Comparison of ENCODE assay signal across 22 cellular contexts in genomic region chr12:65720136-65720535, GRCh38.
DNase-seq lines count a peak whose midpoint lies in the region; ATAC-seq and TF ChIP-seq lines count a peak whose summit lies in the region.
"Had no signal": no experiment of that assay in that cellular context is flagged by ENCODE, and none has a peak within 500 bp of the region (broad histone marks: within the 10 kb centered on the region; RNA-seq: fewer than 3 reads in every experiment).

No MANE protein-coding gene starts in this region.

- H3K36me3 ChIP-seq in endodermal cell (ENCODE audit: control insufficient read depth, insufficient read depth, low read length), result no peaks in the 10 kb centered on the region
- no peaks in the 10 kb centered on the region for H3K36me3 ChIP-seq in CD8-positive, alpha-beta T cell (ENCODE audit: insufficient read depth, low read length)
- H3K36me3 ChIP-seq: pancreas, vagina had no signal

- no peak overlapping the region for H3K27ac ChIP-seq in endodermal cell (ENCODE audit: low read depth, low read length)
- no peak overlapping the region for H3K27ac ChIP-seq in CD8-positive, alpha-beta T cell (ENCODE audit: low read depth, low read length)
- H3K27ac ChIP-seq: pancreas, vagina had no signal

- peaks cover 72% of the 10 kb centered on the region for H3K27me3 Mint-ChIP-seq in endodermal cell (ENCODE audit: insufficient read depth)
- peaks cover 10% of the 10 kb centered on the region for H3K27me3 Mint-ChIP-seq in CD8-positive, alpha-beta T cell (ENCODE audit: low read depth)

- peaks cover 4% of the 10 kb centered on the region for H3K9me3 Mint-ChIP-seq in endodermal cell
- H3K9me3 Mint-ChIP-seq in CD8-positive, alpha-beta T cell, result no peaks in the 10 kb centered on the region
- H3K9me3 Mint-ChIP-seq: stimulated activated naive CD8-positive, alpha-beta T cell treated with anti-CD3 and anti-CD28 coated beads, Interleukin-15, amount 100 ng/mL, for 72 hours had no signal

- no peaks in the 10 kb centered on the region for H3K9me3 ChIP-seq in endodermal cell (ENCODE audit: control insufficient read depth, low read length)
- no peaks in the 10 kb centered on the region for H3K9me3 ChIP-seq in CD8-positive, alpha-beta T cell (ENCODE audit: low read length)
- H3K9me3 ChIP-seq: mucosa of descending colon, pancreas, vagina had no signal

- no peak for ATAC-seq in GM19455 (IDR thresholded peaks at IDR 0.05; ENCODE audit: unreplicated experiment)
- no peak for ATAC-seq in CD8-positive, alpha-beta T cell
- ATAC-seq: K562; mucosa of descending colon; pancreas; stimulated activated naive CD8-positive, alpha-beta T cell treated with anti-CD3 and anti-CD28 coated beads, Interleukin-15, amount 100 ng/mL, for 72 hours had no signal

- H3K27me3 ChIP-seq in endodermal cell (ENCODE audit: control insufficient read depth, insufficient read depth, low read length, poor library complexity, severe bottlenecking), result peaks cover 60% of the 10 kb centered on the region
- no peaks in the 10 kb centered on the region for H3K27me3 ChIP-seq in CD8-positive, alpha-beta T cell (ENCODE audit: insufficient read depth, low read length)
- H3K27me3 ChIP-seq: vagina had no signal

- DNase-seq in EL, result peak; percentile 94
- peak; percentile 94 for DNase-seq in RKO (ENCODE audit: low spot score)
- peak; percentile 43 for DNase-seq in endodermal cell
- peak; percentile 84 for DNase-seq in non-pigmented ciliary epithelial cell (ENCODE audit: low read depth)
- DNase-seq in SKM-1 treated with dmso at 0.1 percent for 144 hours (lab: John Stamatoyannopoulos, UW; ENCODE audit: unreplicated experiment), result no peak
- DNase-seq in HuH-7.5 (ENCODE audit: low spot score), result no peak
- no peak for DNase-seq in CD8-positive, alpha-beta T cell
- DNase-seq: activated effector memory CD4-positive, alpha-beta T cell treated with anti-CD3 and anti-CD28 coated beads, Interleukin-2, amount 50 U/mL, for 16 hours; C1 segment of cervical spinal cord; DMS79 treated with DMSO at 0.1 percent for 48 hours; effector CD4-positive, alpha-beta T cell; H7; head of caudate nucleus; kidney; mucosa of descending colon; NCI-H1436; NCI-H446; pancreas; stimulated activated naive CD8-positive, alpha-beta T cell treated with anti-CD3 and anti-CD28 coated beads, Interleukin-15, amount 100 ng/mL, for 72 hours had no signal

- H3K27ac Mint-ChIP-seq in endodermal cell, result no peak overlapping the region
- H3K27ac Mint-ChIP-seq in CD8-positive, alpha-beta T cell, result no peak overlapping the region
- H3K27ac Mint-ChIP-seq: stimulated activated naive CD8-positive, alpha-beta T cell treated with anti-CD3 and anti-CD28 coated beads, Interleukin-15, amount 100 ng/mL, for 72 hours had no signal

- no peak overlapping the region for H3K4me3 Mint-ChIP-seq in endodermal cell
- no peak overlapping the region for H3K4me3 Mint-ChIP-seq in CD8-positive, alpha-beta T cell
- H3K4me3 Mint-ChIP-seq: stimulated activated naive CD8-positive, alpha-beta T cell treated with anti-CD3 and anti-CD28 coated beads, Interleukin-15, amount 100 ng/mL, for 72 hours had no signal

- no peaks in the 10 kb centered on the region for H3K36me3 Mint-ChIP-seq in endodermal cell (ENCODE audit: low read depth)
- H3K36me3 Mint-ChIP-seq in CD8-positive, alpha-beta T cell, result no peaks in the 10 kb centered on the region

- no peak for TF ChIP-seq CTCF in endodermal cell (conservative IDR thresholded peaks at IDR 0.05)
- no peak for TF ChIP-seq CTCF in CD8-positive, alpha-beta T cell (IDR thresholded peaks at IDR 0.05)

- no peak overlapping the region for H3K9ac ChIP-seq in endodermal cell (ENCODE audit: extremely low read depth, low read length, poor library complexity, severe bottlenecking)

- POLR2A ChIA-PET in CD8-positive, alpha-beta T cell (lab: Charles Lee), result no interaction called here

- CTCF ChIA-PET in CD8-positive, alpha-beta T cell (lab: Charles Lee), result no interaction called here

- no peak overlapping the region for H3K4me3 ChIP-seq in endodermal cell (ENCODE audit: low read length)
- H3K4me3 ChIP-seq in CD8-positive, alpha-beta T cell (ENCODE audit: low read depth, low read length), result no peak overlapping the region
- H3K4me3 ChIP-seq: K562, mucosa of descending colon, pancreas, vagina had no signal

- intact Hi-C loops in CD8-positive, alpha-beta T cell (cut with DNase I, micrococcal nuclease), result no loop called here

- H3K4me1 ChIP-seq in endodermal cell (ENCODE audit: control insufficient read depth, insufficient read depth, low read length), result peaks cover 3% of the 10 kb centered on the region
- H3K4me1 ChIP-seq in CD8-positive, alpha-beta T cell (ENCODE audit: insufficient read depth, low read length), result no peaks in the 10 kb centered on the region
- H3K4me1 ChIP-seq: pancreas, vagina had no signal

- WGBS in endodermal cell (ENCODE audit: insufficient coverage in 1 of 2, insufficient read length in 1 of 2), 2 experiments, result 89 to 91% methylated on average over 7 to 10 of the region's 10 CpGs

- H3K4me1 Mint-ChIP-seq in endodermal cell, result peaks cover 37% of the 10 kb centered on the region
- H3K4me1 Mint-ChIP-seq in CD8-positive, alpha-beta T cell (ENCODE audit: low read depth), result no peaks in the 10 kb centered on the region
- H3K4me1 Mint-ChIP-seq: stimulated activated naive CD8-positive, alpha-beta T cell treated with anti-CD3 and anti-CD28 coated beads, Interleukin-15, amount 100 ng/mL, for 72 hours had no signal

Comparison
In these comparisons a context has a peak if more than half of its experiments do, and no peak if none do; other contexts are left out.
1. DNase-seq: peak in EL (single experiment), RKO (single experiment), endodermal cell (single experiment) and non-pigmented ciliary epithelial cell (single experiment); none in SKM-1 treated with dmso at 0.1 percent for 144 hours (single experiment), HuH-7.5 (single experiment) and CD8-positive, alpha-beta T cell (0 of 7).